ENCODE assay signal across 1 cellular context in genomic region chr2:28463893-28464292, GRCh38.
TF ChIP-seq lines count a peak whose summit lies in the region.

No MANE protein-coding gene starts in this region.

TF ChIP-seq in HepG2, 621 proteins besides CTCF, POLR2A, EP300 and RAD21 (continued from another document):
- no peak for TF ChIP-seq LRRFIP1 (CRISPR knock-in tag; conservative IDR thresholded peaks at IDR 0.05)
- no peak for TF ChIP-seq ZNF329 (CRISPR knock-in tag; IDR thresholded peaks at IDR 0.05; ENCODE audit: low read depth)
- no peak for TF ChIP-seq JUNB (CRISPR knock-in tag; IDR thresholded peaks at IDR 0.05; ENCODE audit: borderline replicate concordance)
- no peak for TF ChIP-seq MAX (IDR thresholded peaks at IDR 0.05)
- TF ChIP-seq ZNF710 (CRISPR knock-in tag; IDR thresholded peaks at IDR 0.05; ENCODE audit: borderline replicate concordance): no peak
- no peak for TF ChIP-seq ZBTB43 (CRISPR knock-in tag; conservative IDR thresholded peaks at IDR 0.05)
- no peak for TF ChIP-seq MYC (CRISPR knock-in tag; IDR thresholded peaks at IDR 0.05; ENCODE audit: borderline replicate concordance)
- no peak for TF ChIP-seq POLR2AphosphoS2 (IDR thresholded peaks at IDR 0.05; ENCODE audit: low read depth, low read length)
- TF ChIP-seq ZFYVE20 (CRISPR knock-in tag; IDR thresholded peaks at IDR 0.05; ENCODE audit: borderline replicate concordance, low read depth): no peak
- no peak for TF ChIP-seq SOX5 (CRISPR knock-in tag; IDR thresholded peaks at IDR 0.05; ENCODE audit: borderline replicate concordance)
